9 cellular contexts compared by ENCODE assay signal in the genomic region with DNA sequence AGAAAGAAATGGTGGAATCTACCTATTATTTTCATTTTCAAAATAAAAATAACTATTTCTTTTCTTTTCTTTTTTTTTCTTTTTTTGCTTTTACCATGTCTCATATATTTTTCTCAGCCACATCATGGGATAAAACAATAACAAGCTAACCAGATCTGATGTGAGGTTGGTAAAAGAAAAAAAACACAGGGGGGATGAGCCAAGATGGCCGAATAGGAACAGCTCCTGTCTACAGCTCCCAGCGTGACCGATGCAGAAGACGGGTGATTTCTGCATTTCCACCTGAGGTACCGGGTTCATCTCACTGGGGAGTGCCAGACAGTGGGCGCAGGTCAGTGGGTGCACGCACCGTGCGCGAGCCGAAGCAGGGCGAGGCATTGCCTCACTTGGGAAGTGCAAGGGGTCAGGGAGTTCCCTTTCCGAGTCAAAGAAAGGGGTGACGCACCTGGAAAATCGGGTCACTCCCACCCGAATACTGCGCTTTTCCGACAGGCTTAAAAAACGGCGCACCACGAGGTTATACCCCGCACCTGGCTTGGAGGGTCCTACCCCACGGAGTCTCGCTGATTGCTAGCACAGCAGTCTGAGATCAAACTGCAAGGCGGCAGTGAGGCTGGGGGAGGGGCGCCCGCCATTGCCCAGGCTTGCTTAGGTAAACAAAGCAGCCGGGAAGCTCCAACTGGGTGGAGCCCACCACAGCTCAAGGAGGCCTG. TPM values are rescaled to one million over a fixed set of nuclear protein-coding genes. Genes with fewer than 3 reads are reported as not detected.
"Had no signal": no experiment of that assay in that cellular context is flagged by ENCODE, and none has a peak within 500 bp of the region (broad histone marks: within the 10 kb centered on the region; RNA-seq: fewer than 3 reads in every experiment).

No MANE protein-coding gene starts in this region.

RNA-seq across cellular contexts. Expression of gene GLRA3, which starts 50.6 kb away (rescaled TPM):
- total RNA-seq: activated CD4-positive, alpha-beta memory T cell treated with anti-CD3 and anti-CD28 coated beads, Interleukin-2, amount 10 ng/mL, durations not matched to agents 7 days and 5 days; activated CD8-positive, alpha-beta memory T cell treated with anti-CD3 and anti-CD28 coated beads, Interleukin-2, amount 10 ng/mL, durations not matched to agents 7 days and 5 days; bronchial epithelial cell; MCF 10A; Right ventricle myocardium inferior; RPMI7951; SK-MEL-5; T-cell; T-helper 17 cell had no signal
